9 cellular contexts compared by ENCODE assay signal in the genomic region with DNA sequence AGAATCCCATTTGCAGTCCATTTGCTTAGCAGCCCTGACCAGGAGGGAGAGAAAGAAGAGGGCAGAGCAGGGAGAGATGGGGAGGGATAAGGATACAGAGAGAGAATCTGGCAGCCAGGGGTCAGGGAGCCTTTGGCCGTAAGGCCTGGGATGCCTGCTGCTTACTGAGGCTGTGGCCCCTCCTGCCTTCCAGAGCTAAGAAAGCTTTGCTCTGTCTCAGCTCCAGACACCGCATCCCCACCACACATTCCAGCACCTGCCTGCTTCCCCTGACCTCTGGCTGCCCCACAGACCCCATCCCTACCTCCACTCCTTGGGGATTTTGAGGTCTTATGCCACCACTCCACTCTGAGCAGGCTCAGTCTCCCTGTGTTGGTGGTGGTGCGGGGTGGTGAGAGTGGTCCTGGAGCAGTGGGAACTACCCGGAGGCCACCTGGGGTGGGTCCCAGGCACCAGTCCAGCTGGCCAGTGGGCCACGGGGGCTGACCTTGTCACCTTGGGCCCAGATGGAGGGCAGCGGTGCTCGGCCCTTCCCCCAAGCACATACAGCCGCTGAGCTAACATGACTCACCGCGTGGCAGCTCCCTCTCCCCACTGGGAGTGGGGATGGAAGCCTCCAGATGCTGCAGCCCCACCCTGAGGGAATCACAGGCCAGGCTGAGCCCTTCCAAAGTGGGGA. TPM values are rescaled to one million over a fixed set of nuclear protein-coding genes. Genes with fewer than 3 reads are reported as not detected.
DNase-seq lines count a peak whose midpoint lies in the region; ATAC-seq and TF ChIP-seq lines count a peak whose summit lies in the region.
"Had no signal": no experiment of that assay in that cellular context is flagged by ENCODE, and none has a peak within 500 bp of the region (broad histone marks: within the 10 kb centered on the region; RNA-seq: fewer than 3 reads in every experiment).

No MANE protein-coding gene starts in this region.

- no peaks in the 10 kb centered on the region for H3K36me3 ChIP-seq in A673 (ENCODE audit: insufficient read depth, low read length, poor library complexity, severe bottlenecking)
- H3K36me3 ChIP-seq in esophagus squamous epithelium: no peaks in the 10 kb centered on the region

- peaks cover 29% of the 10 kb centered on the region for H3K4me1 ChIP-seq in A673 (ENCODE audit: insufficient read depth, low read length, poor library complexity, severe bottlenecking)
- peaks cover 50 to 71% (median 53%) of the 10 kb centered on the region in 3 donors for H3K4me1 ChIP-seq in esophagus squamous epithelium

- H3K27me3 Mint-ChIP-seq in naive thymus-derived CD8-positive, alpha-beta T cell: no peaks in the 10 kb centered on the region

- H3K36me3 Mint-ChIP-seq in naive thymus-derived CD8-positive, alpha-beta T cell: peaks cover 0 to 7% (median 0%) of the 10 kb centered on the region in 3 donors

- H3K27me3 ChIP-seq in A673 (replicated peaks; ENCODE audit: insufficient read depth, low read depth, low read length, poor library complexity) (no peaks in the 10 kb centered on the region), esophagus squamous epithelium (no peaks in the 10 kb centered on the region)

- H3K4me1 Mint-ChIP-seq in naive thymus-derived CD8-positive, alpha-beta T cell: peaks cover 33 to 72% (median 56%) of the 10 kb centered on the region in 4 donors

- BruUV-seq in A673 (replicated peaks; lab: Mats Ljungman, UMichigan): no TSS peak

- intact Hi-C loops in A673 (cut with micrococcal nuclease; ENCODE audit: unreplicated experiment): no loop called here
- intact Hi-C loops in esophagus squamous epithelium (cut with DNase I): no loop called here

- CTCF ChIA-PET in A673 (lab: Charles Lee): no interaction called here

- H3K4me3 ChIP-seq in A673 (ENCODE audit: low read depth, low read length, poor library complexity, severe bottlenecking): no peak overlapping the region
- H3K4me3 ChIP-seq in esophagus squamous epithelium: peak overlapping the region in 1 of 4 donors; percentile 27

- H3K4me3 Mint-ChIP-seq in naive thymus-derived CD8-positive, alpha-beta T cell: peak overlapping the region in 7 of 10 donors; percentile 17 to 74 (median 62)

- no peak overlapping the region for H3K27ac ChIP-seq in A673 (ENCODE audit: low read depth, low read length, poor library complexity, severe bottlenecking)
- H3K27ac ChIP-seq in esophagus squamous epithelium: peak overlapping the region; percentile 85 to 92 (median 88)

- 58 to 68% methylated on average over 2 of the region's 10 CpGs for WGBS in esophagus squamous epithelium, 2 donors

- ATAC-seq in naive thymus-derived CD8-positive, alpha-beta T cell: no peak

- TF ChIP-seq CTCF in A673 (conservative IDR thresholded peaks at IDR 0.05; ENCODE audit: low read depth, low read length) (no peak), esophagus squamous epithelium (IDR thresholded peaks at IDR 0.05) (no peak)

- H3K9me3 ChIP-seq in A673 (ENCODE audit: low read depth, low read length, poor library complexity, severe bottlenecking) (no peaks in the 10 kb centered on the region), esophagus squamous epithelium (no peaks in the 10 kb centered on the region)

- no peak for TF ChIP-seq POLR2A in esophagus squamous epithelium (IDR thresholded peaks at IDR 0.05)

- H3K27ac Mint-ChIP-seq in naive thymus-derived CD8-positive, alpha-beta T cell: peak overlapping the region in 9 of 10 donors; percentile 84 to 94 (median 91)

- POLR2A ChIA-PET in A673 (lab: Charles Lee; ENCODE audit: low non-redundant PET): no interaction called here
- POLR2A ChIA-PET in naive thymus-derived CD8-positive, alpha-beta T cell (lab: Charles Lee): interaction anchor here (0.9 to 4.3 kb wide), 7 partner anchors 11 to 97 kb away, joined by 3 to 52 read pairs (median 4); no protein-coding TSS in a partner anchor

- no peaks in the 10 kb centered on the region for H3K9me3 Mint-ChIP-seq in naive thymus-derived CD8-positive, alpha-beta T cell

- DNase-seq in A673 (ENCODE audit: low spot score) (peak; percentile 37), M059J (ENCODE audit: low read depth) (peak; percentile 60), esophagus squamous epithelium (lab: John Stamatoyannopoulos, UW) (no peak), SKM-1 (lab: John Stamatoyannopoulos, UW; ENCODE audit: unreplicated experiment) (no peak), cortex of kidney (lab: John Stamatoyannopoulos, UW) (no peak)
- no peak for DNase-seq in naive thymus-derived CD8-positive, alpha-beta T cell
- no peak for DNase-seq in activated naive CD4-positive, alpha-beta T cell (lab: John Stamatoyannopoulos, UW)
- DNase-seq in activated naive CD4-positive, alpha-beta T cell treated with Interleukin-2 at 50 U/mL for 16 hours: no peak
- DNase-seq: stimulated activated CD4-positive, alpha-beta T cell treated with anti-CD3 and anti-CD28 coated beads, Interleukin-12 subunit alpha, Interleukin-12 subunit beta, amount 100 ng/mL, for 4 hours had no signal

RNA-seq across cellular contexts. Expression of a gene that starts 58.3 kb away (rescaled TPM):
- total RNA-seq in A673 (2021): 46.8 and 58.9 TPM in 2 replicates
- 3.9 and 13.1 TPM in 2 replicates for total RNA-seq in M059J (2014; rRNA removed; shearing (Covaris generic))
- 10 to 100 TPM; 17.0 to 36.3 (median 22.3) TPM for total RNA-seq in esophagus squamous epithelium
- total RNA-seq in naive thymus-derived CD8-positive, alpha-beta T cell: 10 to 100 TPM; 33.8 to 35.2 TPM
- 1 to 10 TPM; 1.5 to 4.0 (median 2.3) TPM for polyA plus RNA-seq in naive thymus-derived CD8-positive, alpha-beta T cell

Comparison
In these comparisons a context has a peak if more than half of its experiments do, and no peak if none do; other contexts are left out.
1. DNase-seq: peak in A673 (single experiment) and M059J (single experiment); none in esophagus squamous epithelium (single experiment), naive thymus-derived CD8-positive, alpha-beta T cell (0 of 10), activated naive CD4-positive, alpha-beta T cell (0 of 4), SKM-1 (single experiment), cortex of kidney (single experiment) and activated naive CD4-positive, alpha-beta T cell treated with Interleukin-2 at 50 U/mL for 16 hours (single experiment).